12 cellular contexts compared by ENCODE assay signal in genomic region chr4:83232087-83232486, GRCh38. TPM values are rescaled to one million over a fixed set of nuclear protein-coding genes. Genes with fewer than 3 reads are reported as not detected.
A peak's percentile ranks its signal among the peaks of the same experiment; 100 is the strongest.
DNase-seq lines count a peak whose midpoint lies in the region; ATAC-seq and TF ChIP-seq lines count a peak whose summit lies in the region.
"Had no signal": no experiment of that assay in that cellular context is flagged by ENCODE, and none has a peak within 500 bp of the region (broad histone marks: within the 10 kb centered on the region; RNA-seq: fewer than 3 reads in every experiment).

No MANE protein-coding gene starts in this region.

- ATAC-seq in HG02938 (IDR thresholded peaks at IDR 0.05; ENCODE audit: unreplicated experiment) (peak; percentile 3), GM21619 (IDR thresholded peaks at IDR 0.05; ENCODE audit: unreplicated experiment) (no peak), GM19328 (IDR thresholded peaks at IDR 0.05; ENCODE audit: unreplicated experiment) (no peak)

- H3K4me3 ChIP-seq in neutrophil (ENCODE audit: low read depth in 1 of 2, low read length in 1 of 2) = peak overlapping the region; percentile 32 to 37

- H3K27ac Mint-ChIP-seq in activated CD4-positive, alpha-beta T cell treated with anti-CD3 and anti-CD28 coated beads, Interleukin-2, amount 10 ng/mL, durations not matched to agents 7 days and 5 days = peak overlapping the region; percentile 78
- peak overlapping the region; percentile 2 for H3K27ac Mint-ChIP-seq in activated T-helper 2 cell treated with anti-CD3 and anti-CD28 coated beads, Interferon-gamma antibody, Interleukin-2, Interleukin-4, amounts not matched to agents 10 μg/mL and 5 μg/mL and 100 μg/mL, durations not matched to agents 14 hours and 24 hours and 36 hours
- H3K27ac Mint-ChIP-seq in progenitor cell of endocrine pancreas = no peak overlapping the region
- H3K27ac Mint-ChIP-seq: H9 had no signal

- H3K9me3 Mint-ChIP-seq in activated CD4-positive, alpha-beta T cell treated with anti-CD3 and anti-CD28 coated beads, Interleukin-2, amount 10 ng/mL, durations not matched to agents 7 days and 5 days = peaks cover 5% of the 10 kb centered on the region
- no peaks in the 10 kb centered on the region for H3K9me3 Mint-ChIP-seq in activated T-helper 2 cell treated with anti-CD3 and anti-CD28 coated beads, Interferon-gamma antibody, Interleukin-2, Interleukin-4, amounts not matched to agents 10 μg/mL and 5 μg/mL and 100 μg/mL, durations not matched to agents 14 hours and 24 hours and 36 hours
- H3K9me3 Mint-ChIP-seq in progenitor cell of endocrine pancreas (ENCODE audit: low read depth) = no peaks in the 10 kb centered on the region
- H3K9me3 Mint-ChIP-seq: H9 had no signal

- CTCF ChIA-PET in activated CD4-positive, alpha-beta T cell treated with anti-CD3 and anti-CD28 coated beads, Interleukin-2, amount 10 ng/mL, durations not matched to agents 7 days and 5 days (lab: Charles Lee) = interaction anchor here (0.6 to 0.7 kb wide), 2 partner anchors 20 to 223 kb away, joined by 3 to 5 read pairs; no protein-coding TSS in a partner anchor

- H3K36me3 ChIP-seq in neutrophil = no peaks in the 10 kb centered on the region

- peaks cover 42% of the 10 kb centered on the region for H3K36me3 Mint-ChIP-seq in activated CD4-positive, alpha-beta T cell treated with anti-CD3 and anti-CD28 coated beads, Interleukin-2, amount 10 ng/mL, durations not matched to agents 7 days and 5 days (ENCODE audit: low read depth)
- H3K36me3 Mint-ChIP-seq in activated T-helper 2 cell treated with anti-CD3 and anti-CD28 coated beads, Interferon-gamma antibody, Interleukin-2, Interleukin-4, amounts not matched to agents 10 μg/mL and 5 μg/mL and 100 μg/mL, durations not matched to agents 14 hours and 24 hours and 36 hours (ENCODE audit: low read depth) = peaks cover 7% of the 10 kb centered on the region
- peaks cover 2% of the 10 kb centered on the region for H3K36me3 Mint-ChIP-seq in progenitor cell of endocrine pancreas (ENCODE audit: insufficient read depth)

- TF ChIP-seq CTCF in neutrophil (IDR thresholded peaks at IDR 0.05) (no peak), progenitor cell of endocrine pancreas (IDR thresholded peaks at IDR 0.05; ENCODE audit: unreplicated experiment) (no peak)

- peaks cover 6% of the 10 kb centered on the region for H3K27me3 Mint-ChIP-seq in activated CD4-positive, alpha-beta T cell treated with anti-CD3 and anti-CD28 coated beads, Interleukin-2, amount 10 ng/mL, durations not matched to agents 7 days and 5 days
- peaks cover 32% of the 10 kb centered on the region for H3K27me3 Mint-ChIP-seq in activated T-helper 2 cell treated with anti-CD3 and anti-CD28 coated beads, Interferon-gamma antibody, Interleukin-2, Interleukin-4, amounts not matched to agents 10 μg/mL and 5 μg/mL and 100 μg/mL, durations not matched to agents 14 hours and 24 hours and 36 hours (ENCODE audit: low read depth)
- H3K27me3 Mint-ChIP-seq in progenitor cell of endocrine pancreas = no peaks in the 10 kb centered on the region

- peak overlapping the region; percentile 50 for H3K4me3 Mint-ChIP-seq in activated CD4-positive, alpha-beta T cell treated with anti-CD3 and anti-CD28 coated beads, Interleukin-2, amount 10 ng/mL, durations not matched to agents 7 days and 5 days
- H3K4me3 Mint-ChIP-seq in activated T-helper 2 cell treated with anti-CD3 and anti-CD28 coated beads, Interferon-gamma antibody, Interleukin-2, Interleukin-4, amounts not matched to agents 10 μg/mL and 5 μg/mL and 100 μg/mL, durations not matched to agents 14 hours and 24 hours and 36 hours (ENCODE audit: low read depth) = no peak overlapping the region
- H3K4me3 Mint-ChIP-seq in progenitor cell of endocrine pancreas (ENCODE audit: low read depth) = no peak overlapping the region
- H3K4me3 Mint-ChIP-seq: H9 had no signal

- no peak for DNase-seq in activated CD4-positive, alpha-beta T cell treated with anti-CD3 and anti-CD28 coated beads, Interleukin-2, amount 10 ng/mL, durations not matched to agents 7 days and 5 days
- DNase-seq in activated CD4-positive, alpha-beta T cell treated with anti-CD3 and anti-CD28 coated beads for 4 hours = no peak
- DNase-seq in activated T-helper 2 cell treated with anti-CD3 and anti-CD28 coated beads, Interferon-gamma antibody, Interleukin-2, Interleukin-4, amounts not matched to agents 10 μg/mL and 5 μg/mL and 100 μg/mL, durations not matched to agents 14 hours and 24 hours and 36 hours (ENCODE audit: low spot score) = no peak
- no peak for DNase-seq in progenitor cell of endocrine pancreas (ENCODE audit: low spot score, unreplicated experiment)
- DNase-seq: H9, KG1, NCI-H1417 treated with DMSO at 0.1 percent for 48 hours, NCI-H510A had no signal

- H3K27ac ChIP-seq in neutrophil = peak overlapping the region; percentile 74

- POLR2A ChIA-PET in activated CD4-positive, alpha-beta T cell treated with anti-CD3 and anti-CD28 coated beads, Interleukin-2, amount 10 ng/mL, durations not matched to agents 7 days and 5 days (lab: Charles Lee) = interaction anchor here (0.6 kb wide), 1 partner anchor 122 kb away, joined by 6 read pairs; no protein-coding TSS in a partner anchor

- peaks cover 68% of the 10 kb centered on the region for H3K4me1 Mint-ChIP-seq in activated CD4-positive, alpha-beta T cell treated with anti-CD3 and anti-CD28 coated beads, Interleukin-2, amount 10 ng/mL, durations not matched to agents 7 days and 5 days
- peaks cover 52% of the 10 kb centered on the region for H3K4me1 Mint-ChIP-seq in activated T-helper 2 cell treated with anti-CD3 and anti-CD28 coated beads, Interferon-gamma antibody, Interleukin-2, Interleukin-4, amounts not matched to agents 10 μg/mL and 5 μg/mL and 100 μg/mL, durations not matched to agents 14 hours and 24 hours and 36 hours (ENCODE audit: low read depth)
- peaks cover 21% of the 10 kb centered on the region for H3K4me1 Mint-ChIP-seq in progenitor cell of endocrine pancreas (ENCODE audit: low read depth)

- no peaks in the 10 kb centered on the region for H3K27me3 ChIP-seq in neutrophil

- H3K9me3 ChIP-seq in neutrophil = no peaks in the 10 kb centered on the region

- intact Hi-C loops in activated T-helper 2 cell treated with anti-CD3 and anti-CD28 coated beads, Interferon-gamma antibody, Interleukin-2, Interleukin-4, amounts not matched to agents 10 μg/mL and 5 μg/mL and 100 μg/mL, durations not matched to agents 14 hours and 24 hours and 36 hours (cut with micrococcal nuclease) = loop anchor here (5.0 kb wide), 3 partner anchors 35 to 325 kb away; no protein-coding TSS in a partner anchor

- H3K4me1 ChIP-seq in neutrophil (ENCODE audit: control insufficient read depth in 1 of 2, insufficient read depth in 1 of 2, low read depth in 1 of 2, low read length in 1 of 2) = peaks cover 49 to 50% of the 10 kb centered on the region in 2 experiments

RNA-seq across cellular contexts. Expression of gene COQ2, which starts 52.5 kb away (rescaled TPM):
- 10 to 100 TPM; 16.2 to 17.9 TPM for total RNA-seq in activated CD4-positive, alpha-beta T cell treated with anti-CD3 and anti-CD28 coated beads, Interleukin-2, amount 10 ng/mL, durations not matched to agents 7 days and 5 days
- total RNA-seq in activated T-helper 2 cell treated with anti-CD3 and anti-CD28 coated beads, Interferon-gamma antibody, Interleukin-2, Interleukin-4, amounts not matched to agents 10 μg/mL and 5 μg/mL and 100 μg/mL, durations not matched to agents 14 hours and 24 hours and 36 hours = 19.5 and 20.6 TPM in 2 replicates
- total RNA-seq in progenitor cell of endocrine pancreas = 19.2 and 20.2 TPM in 2 replicates
